Comparison of ENCODE assay signal across 27 cellular contexts in the genomic region with DNA sequence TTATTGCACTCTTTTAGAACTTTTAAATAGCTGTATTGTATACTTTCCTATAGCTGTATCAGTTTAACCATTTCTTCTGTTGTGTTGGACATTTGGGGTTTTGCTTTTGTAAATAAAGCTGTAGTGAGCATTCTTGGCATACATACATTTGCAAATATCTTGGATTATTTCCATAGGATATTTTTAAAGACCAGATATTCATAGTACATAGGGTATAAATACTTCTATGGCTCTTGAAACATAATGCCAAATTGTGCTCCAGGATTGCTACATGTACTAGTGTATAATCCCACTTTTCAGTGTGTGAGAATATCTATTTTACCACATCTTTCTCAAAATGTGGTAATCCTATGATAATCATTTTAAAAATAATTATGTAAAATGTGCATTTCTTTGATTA.
"Had no signal": no experiment of that assay in that cellular context is flagged by ENCODE, and none has a peak within 500 bp of the region (broad histone marks: within the 10 kb centered on the region; RNA-seq: fewer than 3 reads in every experiment).

No MANE protein-coding gene starts in this region.

- H3K27me3 ChIP-seq: ovary, stomach, testis, thyroid gland, transverse colon, upper lobe of left lung, vagina had no signal

- H3K36me3 ChIP-seq: ovary, prostate gland, thyroid gland had no signal

- H3K27ac ChIP-seq: left ventricle myocardium inferior, ovary, prostate gland, skin epidermis, stomach, testis, thyroid gland, transverse colon, upper lobe of left lung, vagina had no signal

- DNase-seq: hypothalamus; immature natural killer cell; islet precursor cell; left ventricle myocardium inferior; midbrain; mucosa of descending colon; naive thymus-derived CD4-positive, alpha-beta T cell; ovary; retina; right cardiac atrium; stimulated activated CD4-positive, alpha-beta T cell treated with anti-CD3 and anti-CD28 coated beads, Interleukin-12 subunit alpha, Interleukin-12 subunit beta, amount 100 ng/mL, for 4 hours; stimulated activated CD4-positive, alpha-beta T cell treated with anti-CD3 and anti-CD28 coated beads, Interleukin-15, amount 100 ng/mL, for 24 hours; stimulated activated CD4-positive, alpha-beta T cell treated with anti-CD3 and anti-CD28 coated beads, Interleukin-2, amount 100 ng/mL, for 24 hours; stimulated activated CD4-positive, alpha-beta T cell treated with anti-CD3 and anti-CD28 coated beads, Interleukin-4, amount 100 ng/mL, for 1 hour; stimulated activated naive B cell treated with anti-CD40 and anti-IgM and Interleukin-4, amounts not matched to agents 10 μg/mL and 1 μg/mL and 100 μg/mL, for 72 hours; stimulated activated naive CD8-positive, alpha-beta T cell treated with anti-CD3 and anti-CD28 coated beads, Interleukin-15, Interleukin-2, amounts not matched to agents 100 U/mL and 50 U/mL, for 24 hours; stomach; testis; thyroid gland; transverse colon; upper lobe of left lung had no signal

- H3K9me3 Mint-ChIP-seq: immature natural killer cell; natural killer cell treated with Interleukin-12 subunit alpha and Interleukin-12 subunit beta and Interleukin-15 and Interleukin-18, amount 100 ng/mL, for 72 hours had no signal

- H3K27ac Mint-ChIP-seq: immature natural killer cell; naive thymus-derived CD4-positive, alpha-beta T cell; natural killer cell treated with Interleukin-12 subunit alpha and Interleukin-12 subunit beta and Interleukin-15 and Interleukin-18, amount 100 ng/mL, for 72 hours; stimulated activated naive B cell treated with anti-CD40 and anti-IgM and Interleukin-4, amounts not matched to agents 10 μg/mL and 1 μg/mL and 100 μg/mL, for 72 hours had no signal

- H3K4me3 Mint-ChIP-seq: immature natural killer cell; naive thymus-derived CD4-positive, alpha-beta T cell; natural killer cell treated with Interleukin-12 subunit alpha and Interleukin-12 subunit beta and Interleukin-15 and Interleukin-18, amount 100 ng/mL, for 72 hours; stimulated activated naive B cell treated with anti-CD40 and anti-IgM and Interleukin-4, amounts not matched to agents 10 μg/mL and 1 μg/mL and 100 μg/mL, for 72 hours had no signal

- ATAC-seq: mucosa of descending colon; naive thymus-derived CD4-positive, alpha-beta T cell; natural killer cell treated with Interleukin-12 subunit alpha and Interleukin-12 subunit beta and Interleukin-15 and Interleukin-18, amount 100 ng/mL, for 72 hours; right cardiac atrium; sciatic nerve; stimulated activated naive B cell treated with anti-CD40 and anti-IgM and Interleukin-4, amounts not matched to agents 10 μg/mL and 1 μg/mL and 100 μg/mL, for 72 hours; stimulated activated naive CD8-positive, alpha-beta T cell treated with anti-CD3 and anti-CD28 coated beads, Interleukin-15, Interleukin-2, amounts not matched to agents 100 U/mL and 50 U/mL, for 24 hours had no signal

- H3K27me3 Mint-ChIP-seq: naive thymus-derived CD4-positive, alpha-beta T cell; natural killer cell treated with Interleukin-12 subunit alpha and Interleukin-12 subunit beta and Interleukin-15 and Interleukin-18, amount 100 ng/mL, for 72 hours; stimulated activated naive B cell treated with anti-CD40 and anti-IgM and Interleukin-4, amounts not matched to agents 10 μg/mL and 1 μg/mL and 100 μg/mL, for 72 hours had no signal

- H3K4me3 ChIP-seq: left ventricle myocardium inferior, lung, mucosa of descending colon, ovary, prostate gland, skin epidermis, stomach, testis, thyroid gland, transverse colon, upper lobe of left lung, vagina had no signal

- H3K9me3 ChIP-seq: mucosa of descending colon, ovary, prostate gland, stomach, testis, thyroid gland, transverse colon, upper lobe of left lung, vagina had no signal

- H3K4me1 ChIP-seq: prostate gland, testis, thyroid gland, transverse colon, upper lobe of left lung had no signal
